ENCODE assay signal across 21 cellular contexts in genomic region chr20:22821081-22821480, GRCh38.
DNase-seq lines count a peak whose midpoint lies in the region; TF ChIP-seq lines count a peak whose summit lies in the region.
"Had no signal": no experiment of that assay in that cellular context is flagged by ENCODE, and none has a peak within 500 bp of the region (broad histone marks: within the 10 kb centered on the region; RNA-seq: fewer than 3 reads in every experiment).

No MANE protein-coding gene starts in this region.

- DNase-seq in mammary epithelial cell (no peak), breast epithelium (ENCODE audit: low spot score in 2 of 2) (no peak), endodermal cell (peak; percentile 30), nephron progenitor cell (no peak), SK-N-SH (no peak), DMS153 (lab: John Stamatoyannopoulos, UW) (no peak), NCI-H146 treated with DMSO at 0.1 percent for 48 hours (lab: John Stamatoyannopoulos, UW; ENCODE audit: unreplicated experiment) (no peak)
- DNase-seq: 8988T; AML-193; C1 segment of cervical spinal cord; Calu3; CD8-positive, alpha-beta T cell; Kasumi-1; NCI-H1417 treated with DMSO at 0.1 percent for 48 hours; NCI-H187 treated with DMSO at 0.1 percent for 48 hours; NCI-H2107; NCI-H2227 treated with DMSO at 0.1 percent for 48 hours; NCI-H510A; NCI-H748 treated with DMSO at 0.1 percent for 48 hours; SHP77 treated with DMSO at 0.1 percent for 48 hours had no signal

- H3K4me2 ChIP-seq in mammary epithelial cell (ENCODE audit: insufficient read depth, low read depth, low read length) (no peak overlapping the region), SK-N-SH (no peak overlapping the region)

- H3K27me3 ChIP-seq in mammary epithelial cell (ENCODE audit: insufficient read depth, low read length) (no peaks in the 10 kb centered on the region), breast epithelium (no peaks in the 10 kb centered on the region), endodermal cell (ENCODE audit: control insufficient read depth, insufficient read depth, low read length, poor library complexity, severe bottlenecking) (no peaks in the 10 kb centered on the region), SK-N-SH (ENCODE audit: insufficient read depth) (peaks cover 37% of the 10 kb centered on the region; the same call in 1 of the 2 replicates)

- H3K27me3 Mint-ChIP-seq in endodermal cell (ENCODE audit: insufficient read depth) = peaks cover 11% of the 10 kb centered on the region
- peaks cover 2% of the 10 kb centered on the region for H3K27me3 Mint-ChIP-seq in nephron progenitor cell (ENCODE audit: low read depth, poor library complexity)

- H3K4me3 Mint-ChIP-seq in endodermal cell (no peak overlapping the region), nephron progenitor cell (no peak overlapping the region)
- H3K4me3 Mint-ChIP-seq: CD8-positive, alpha-beta T cell had no signal

- H3K79me2 ChIP-seq in mammary epithelial cell (ENCODE audit: insufficient read depth, low read length) (no peaks in the 10 kb centered on the region), SK-N-SH (ENCODE audit: insufficient read depth) (no peaks in the 10 kb centered on the region)

- CTCF ChIA-PET in mammary epithelial cell (lab: Charles Lee; ENCODE audit: low non-redundant PET) (no interaction called here), SK-N-SH (lab: Yijun Ruan, JAX) (no interaction called here)

- no TSS peak for BruUV-seq in mammary epithelial cell (replicated peaks; lab: Mats Ljungman, UMichigan)

- no peak overlapping the region for H3K27ac ChIP-seq in mammary epithelial cell (ENCODE audit: insufficient read depth, low read depth, low read length)
- H3K27ac ChIP-seq in breast epithelium = peak overlapping the region in 1 of 2 donors; percentile 25
- no peak overlapping the region for H3K27ac ChIP-seq in endodermal cell (ENCODE audit: low read depth, low read length)
- no peak overlapping the region for H3K27ac ChIP-seq in SK-N-SH (ENCODE audit: low read depth in 2 of 2, low read length in 1 of 2)
- H3K27ac ChIP-seq: RWPE1 had no signal

- H3F3A ChIP-seq in SK-N-SH (replicated peaks; ENCODE audit: insufficient read depth) = no peaks in the 10 kb centered on the region

- H3K4me3 ChIP-seq in mammary epithelial cell (replicated peaks in 1 of 3; ENCODE audit: insufficient read depth in 1 of 3, low read depth in 2 of 3, low read length in 3 of 3) = no peak overlapping the region
- no peak overlapping the region for H3K4me3 ChIP-seq in breast epithelium
- H3K4me3 ChIP-seq in endodermal cell (ENCODE audit: low read length) = no peak overlapping the region
- H3K4me3 ChIP-seq in SK-N-SH (ENCODE audit: low read depth in 2 of 2, low read length in 1 of 2) = no peak overlapping the region

- H3K36me3 ChIP-seq in mammary epithelial cell (ENCODE audit: insufficient read depth, low read length) (no peaks in the 10 kb centered on the region), breast epithelium (no peaks in the 10 kb centered on the region), endodermal cell (ENCODE audit: control insufficient read depth, insufficient read depth, low read length) (no peaks in the 10 kb centered on the region), SK-N-SH (replicated peaks in 1 of 2; ENCODE audit: control insufficient read depth in 1 of 2, insufficient read depth in 2 of 2, low read length in 1 of 2) (no peaks in the 10 kb centered on the region)

- no peak for TF ChIP-seq EP300 in SK-N-SH (IDR thresholded peaks at IDR 0.05; ENCODE audit: borderline replicate concordance in 1 of 2, low read depth in 1 of 2, low read length in 1 of 2)

- intact Hi-C loops in mammary epithelial cell (cut with micrococcal nuclease) = no loop called here
- intact Hi-C loops in breast epithelium (cut with DNase I; ENCODE audit: low total_unique reads) = no loop called here

- dilution Hi-C loops in mammary epithelial cell (cut with HindIII; ENCODE audit: low sequenced_read_pairs) = no loop called here

- H3K4me1 Mint-ChIP-seq in endodermal cell (peaks cover 1% of the 10 kb centered on the region), nephron progenitor cell (peaks cover 44% of the 10 kb centered on the region)

- 44% methylated on average over 5 of the region's 5 CpGs for WGBS in mammary epithelial cell (ENCODE audit: low coverage, missing lambda C conversion rate)
- WGBS in endodermal cell (ENCODE audit: insufficient coverage in 1 of 2, insufficient read length in 1 of 2), 2 experiments = 56 to 86% methylated on average over 3 to 5 of the region's 5 CpGs
- 17% methylated on average over 4 of the region's 5 CpGs for WGBS in SK-N-SH (ENCODE audit: low lambda C conversion rate)

- no peak for TF ChIP-seq RAD21 in SK-N-SH (IDR thresholded peaks at IDR 0.05; ENCODE audit: low read length)

- TF ChIP-seq POLR2A in breast epithelium (IDR thresholded peaks at IDR 0.05) = no peak

- H3K9ac ChIP-seq in mammary epithelial cell (ENCODE audit: insufficient read depth, low read length) (no peak overlapping the region), endodermal cell (ENCODE audit: extremely low read depth, low read length, poor library complexity, severe bottlenecking) (no peak overlapping the region), SK-N-SH (no peak overlapping the region)

- H4K20me1 ChIP-seq in mammary epithelial cell (ENCODE audit: insufficient read depth, low read length) (no peaks in the 10 kb centered on the region), SK-N-SH (ENCODE audit: insufficient read depth) (no peaks in the 10 kb centered on the region)

- H3K9me2 ChIP-seq in SK-N-SH = no peaks in the 10 kb centered on the region

- H3K9me3 Mint-ChIP-seq in endodermal cell = no peaks in the 10 kb centered on the region
- H3K9me3 Mint-ChIP-seq in nephron progenitor cell = no peaks in the 10 kb centered on the region
- H3K9me3 Mint-ChIP-seq: CD8-positive, alpha-beta T cell had no signal

- H2AFZ ChIP-seq in mammary epithelial cell (ENCODE audit: low read depth, low read length) (peak overlapping the region; percentile 24), SK-N-SH (ENCODE audit: low read depth) (no peak overlapping the region)

- in situ Hi-C loops in mammary epithelial cell (cut with MboI; ENCODE audit: low sequenced_read_pairs in 2 of 2) = no loop called here

- TF ChIP-seq CTCF in mammary epithelial cell (conservative IDR thresholded peaks at IDR 0.05 in 1 of 2, IDR thresholded peaks at IDR 0.05 in 1 of 2; ENCODE audit: extremely low read depth in 1 of 2, insufficient read depth in 1 of 2, low read depth in 1 of 2, low read length in 2 of 2) (no peak), breast epithelium (IDR thresholded peaks at IDR 0.05) (no peak), endodermal cell (conservative IDR thresholded peaks at IDR 0.05) (no peak), nephron progenitor cell (IDR thresholded peaks at IDR 0.05) (no peak), SK-N-SH (IDR thresholded peaks at IDR 0.05) (no peak)

- H3K4me1 ChIP-seq in mammary epithelial cell (ENCODE audit: insufficient read depth, low read length) (peaks cover 29% of the 10 kb centered on the region), breast epithelium (no peaks in the 10 kb centered on the region), endodermal cell (ENCODE audit: control insufficient read depth, insufficient read depth, low read length) (no peaks in the 10 kb centered on the region), SK-N-SH (ENCODE audit: control insufficient read depth in 1 of 2, insufficient read depth in 2 of 2, low read depth in 1 of 2, low read length in 1 of 2) (no peaks in the 10 kb centered on the region)

- no peaks in the 10 kb centered on the region for H3K9me3 ChIP-seq in mammary epithelial cell (replicated peaks; ENCODE audit: insufficient read depth, low read length)
- no peaks in the 10 kb centered on the region for H3K9me3 ChIP-seq in breast epithelium
- H3K9me3 ChIP-seq in endodermal cell (ENCODE audit: control insufficient read depth, low read length) = no peaks in the 10 kb centered on the region
- no peaks in the 10 kb centered on the region for H3K9me3 ChIP-seq in SK-N-SH

- POLR2A ChIA-PET in SK-N-SH (lab: Yijun Ruan, JAX) = no interaction called here

- H3K36me3 Mint-ChIP-seq in endodermal cell (ENCODE audit: low read depth) = no peaks in the 10 kb centered on the region
- H3K36me3 Mint-ChIP-seq in nephron progenitor cell (ENCODE audit: low read depth) = no peaks in the 10 kb centered on the region
- H3K36me3 Mint-ChIP-seq: CD8-positive, alpha-beta T cell had no signal

- H3K27ac Mint-ChIP-seq in endodermal cell (no peak overlapping the region), nephron progenitor cell (peak overlapping the region; percentile 13)
- H3K27ac Mint-ChIP-seq: CD8-positive, alpha-beta T cell had no signal

TF ChIP-seq in SK-N-SH, 30 proteins besides CTCF, POLR2A, EP300 and RAD21 (continues in another document):
- TF ChIP-seq NRF1 (IDR thresholded peaks at IDR 0.05; ENCODE audit: low read depth, low read length) (no peak), YY1 (IDR thresholded peaks at IDR 0.05; ENCODE audit: low read depth) (no peak), JUND (IDR thresholded peaks at IDR 0.05) (no peak), TAF1 (IDR thresholded peaks at IDR 0.05; ENCODE audit: borderline replicate concordance, low read depth, low read length) (no peak), FOXJ3 (CRISPR knock-in tag; IDR thresholded peaks at IDR 0.05) (no peak), SIN3A (IDR thresholded peaks at IDR 0.05; ENCODE audit: borderline replicate concordance, low read depth, low read length) (no peak), RCOR1 (IDR thresholded peaks at IDR 0.05; ENCODE audit: low read length) (no peak), GABPA (IDR thresholded peaks at IDR 0.05; ENCODE audit: low read depth) (no peak), CHD2 (IDR thresholded peaks at IDR 0.05; ENCODE audit: low read length, partially characterized antibody) (no peak)
- TF ChIP-seq, protein P1, sequence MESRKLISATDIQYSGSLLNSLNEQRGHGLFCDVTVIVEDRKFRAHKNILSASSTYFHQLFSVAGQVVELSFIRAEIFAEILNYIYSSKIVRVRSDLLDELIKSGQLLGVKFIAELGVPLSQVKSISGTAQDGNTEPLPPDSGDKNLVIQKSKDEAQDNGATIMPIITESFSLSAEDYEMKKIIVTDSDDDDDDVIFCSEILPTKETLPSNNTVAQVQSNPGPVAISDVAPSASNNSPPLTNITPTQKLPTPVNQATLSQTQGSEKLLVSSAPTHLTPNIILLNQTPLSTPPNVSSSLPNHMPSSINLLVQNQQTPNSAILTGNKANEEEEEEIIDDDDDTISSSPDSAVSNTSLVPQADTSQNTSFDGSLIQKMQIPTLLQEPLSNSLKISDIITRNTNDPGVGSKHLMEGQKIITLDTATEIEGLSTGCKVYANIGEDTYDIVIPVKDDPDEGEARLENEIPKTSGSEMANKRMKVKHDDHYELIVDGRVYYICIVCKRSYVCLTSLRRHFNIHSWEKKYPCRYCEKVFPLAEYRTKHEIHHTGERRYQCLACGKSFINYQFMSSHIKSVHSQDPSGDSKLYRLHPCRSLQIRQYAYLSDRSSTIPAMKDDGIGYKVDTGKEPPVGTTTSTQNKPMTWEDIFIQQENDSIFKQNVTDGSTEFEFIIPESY (IDR thresholded peaks at IDR 0.05; ENCODE audit: borderline replicate concordance, low read depth) = no peak
